Comparison of ENCODE assay signal across 33 cellular contexts in genomic region chr1:53144201-53144600, GRCh38. TPM values are rescaled to one million over a fixed set of nuclear protein-coding genes. Genes with fewer than 3 reads are reported as not detected.
"Had no signal": no experiment of that assay in that cellular context is flagged by ENCODE, and none has a peak within 500 bp of the region (broad histone marks: within the 10 kb centered on the region; RNA-seq: fewer than 3 reads in every experiment).

No MANE protein-coding gene starts in this region.

- H3K27me3 Mint-ChIP-seq: activated CD4-positive, alpha-beta T cell treated with anti-CD3 and anti-CD28 coated beads, Interleukin-2, amount 10 ng/mL, durations not matched to agents 7 days and 5 days; activated naive CD8-positive, alpha-beta T cell; activated T-helper 17 cell treated with anti-CD3 and anti-CD28 coated beads, Interleukin-2, amount 50 U/mL, for 72 hours; central memory CD8-positive, alpha-beta T cell; effector memory CD8-positive, alpha-beta T cell had no signal

- H3K36me3 Mint-ChIP-seq: activated naive CD8-positive, alpha-beta T cell; WTC11 had no signal

- DNase-seq: activated CD4-positive, alpha-beta memory T cell treated with anti-CD3 and anti-CD28 coated beads, Interleukin-2, amount 10 ng/mL, durations not matched to agents 7 days and 5 days; activated CD4-positive, alpha-beta T cell treated with anti-CD3 and anti-CD28 coated beads for 1 hour; activated CD4-positive, alpha-beta T cell treated with anti-CD3 and anti-CD28 coated beads for 4 hours; activated CD4-positive, alpha-beta T cell treated with anti-CD3 and anti-CD28 coated beads, Interleukin-2, amount 10 ng/mL, durations not matched to agents 7 days and 5 days; activated CD4-positive, alpha-beta T cell treated with anti-CD3 and anti-CD28 coated beads, Interleukin-2, amount 50 U/mL, for 4 hours; activated effector memory CD4-positive, alpha-beta T cell treated with Interleukin-2 at 50 U/mL for 16 hours; activated gamma-delta T cell treated with Interleukin-2 at 50 U/mL for 16 hours; activated naive CD4-positive, alpha-beta T cell treated with anti-CD3 and anti-CD28 coated beads, Interleukin-2, amount 50 U/mL, for 16 hours; activated naive CD4-positive, alpha-beta T cell treated with Interleukin-2 at 50 U/mL for 16 hours; activated T-cell treated with anti-CD3 and anti-CD28 coated beads, Interleukin-2, amount 50 U/mL, for 4 hours; amniotic stem cell; anterior cingulate cortex; brain microvascular endothelial cell; cortex of kidney; dermis blood vessel endothelial cell; effector CD4-positive, alpha-beta T cell; effector memory CD8-positive, alpha-beta T cell; erythroblast; esophagus squamous epithelium; foreskin melanocyte; T-helper 1 cell; T-helper 17 cell; T1000 had no signal

- H3K4me1 Mint-ChIP-seq: activated CD4-positive, alpha-beta memory T cell treated with anti-CD3 and anti-CD28 coated beads, Interleukin-2, amount 10 ng/mL, durations not matched to agents 7 days and 5 days; activated CD4-positive, alpha-beta T cell treated with anti-CD3 and anti-CD28 coated beads, Interleukin-2, amount 10 ng/mL, durations not matched to agents 7 days and 5 days; activated T-helper 17 cell treated with anti-CD3 and anti-CD28 coated beads, Interleukin-2, amount 50 U/mL, for 72 hours; central memory CD8-positive, alpha-beta T cell had no signal

- H3K9me3 Mint-ChIP-seq: activated CD4-positive, alpha-beta memory T cell treated with anti-CD3 and anti-CD28 coated beads, Interleukin-2, amount 10 ng/mL, durations not matched to agents 7 days and 5 days; activated CD4-positive, alpha-beta T cell treated with anti-CD3 and anti-CD28 coated beads, Interleukin-2, amount 10 ng/mL, durations not matched to agents 7 days and 5 days; activated T-cell treated with anti-CD3 and anti-CD28 coated beads, Interleukin-2, amount 50 U/mL, for 4 hours; activated T-helper 17 cell treated with anti-CD3 and anti-CD28 coated beads, Interleukin-2, amount 50 U/mL, for 72 hours; central memory CD8-positive, alpha-beta T cell; effector memory CD8-positive, alpha-beta T cell; T-helper 2 cell treated with Interferon-gamma antibody and Interleukin-4, amounts not matched to agents 5 μg/mL and 100 μg/mL, for 36 hours; WTC11 had no signal

- H3K4me3 Mint-ChIP-seq: activated CD4-positive, alpha-beta memory T cell treated with anti-CD3 and anti-CD28 coated beads, Interleukin-2, amount 10 ng/mL, durations not matched to agents 7 days and 5 days; activated CD4-positive, alpha-beta T cell treated with anti-CD3 and anti-CD28 coated beads, Interleukin-2, amount 10 ng/mL, durations not matched to agents 7 days and 5 days; activated naive CD8-positive, alpha-beta T cell; activated T-cell treated with anti-CD3 and anti-CD28 coated beads, Interleukin-2, amount 50 U/mL, for 4 hours; activated T-helper 17 cell treated with anti-CD3 and anti-CD28 coated beads, Interleukin-2, amount 50 U/mL, for 72 hours; central memory CD8-positive, alpha-beta T cell; effector memory CD8-positive, alpha-beta T cell; T-helper 17 cell; T-helper 2 cell treated with Interferon-gamma antibody and Interleukin-4, amounts not matched to agents 5 μg/mL and 100 μg/mL, for 36 hours; WTC11 had no signal

- H3K9me3 ChIP-seq: esophagus squamous epithelium, gastroesophageal sphincter had no signal

- H3K27ac Mint-ChIP-seq: activated CD4-positive, alpha-beta memory T cell treated with anti-CD3 and anti-CD28 coated beads, Interleukin-2, amount 10 ng/mL, durations not matched to agents 7 days and 5 days; activated CD4-positive, alpha-beta T cell treated with anti-CD3 and anti-CD28 coated beads, Interleukin-2, amount 10 ng/mL, durations not matched to agents 7 days and 5 days; activated naive CD8-positive, alpha-beta T cell; activated T-helper 17 cell treated with anti-CD3 and anti-CD28 coated beads, Interleukin-2, amount 50 U/mL, for 72 hours; effector memory CD8-positive, alpha-beta T cell; T-helper 17 cell; T-helper 2 cell treated with Interferon-gamma antibody and Interleukin-4, amounts not matched to agents 5 μg/mL and 100 μg/mL, for 36 hours; WTC11 had no signal

- H3K4me3 ChIP-seq: esophagus squamous epithelium, gastroesophageal sphincter had no signal

- H3K36me3 ChIP-seq: brain microvascular endothelial cell, esophagus squamous epithelium, gastroesophageal sphincter had no signal

- H3K27me3 ChIP-seq: brain microvascular endothelial cell, esophagus squamous epithelium, gastroesophageal sphincter had no signal

- H3K27ac ChIP-seq: brain microvascular endothelial cell, esophagus squamous epithelium, gastroesophageal sphincter had no signal

RNA-seq across cellular contexts. Expression of gene SLC1A7, which starts 1.8 kb away (rescaled TPM):
- total RNA-seq: activated CD4-positive, alpha-beta memory T cell treated with anti-CD3 and anti-CD28 coated beads, Interleukin-2, amount 10 ng/mL, durations not matched to agents 7 days and 5 days; activated CD4-positive, alpha-beta T cell treated with anti-CD3 and anti-CD28 coated beads, Interleukin-2, amount 10 ng/mL, durations not matched to agents 7 days and 5 days; activated T-cell treated with anti-CD3 and anti-CD28 coated beads, Interleukin-2, amount 50 U/mL, for 4 hours; activated T-helper 17 cell treated with anti-CD3 and anti-CD28 coated beads, Interleukin-2, amount 50 U/mL, for 72 hours; astrocyte; bronchial epithelial cell; cerebellum; dermis blood vessel endothelial cell; glomerular endothelial cell; T-helper 17 cell; WTC11 had no signal
